ENCODE assay signal across 2 cellular contexts in the genomic region with DNA sequence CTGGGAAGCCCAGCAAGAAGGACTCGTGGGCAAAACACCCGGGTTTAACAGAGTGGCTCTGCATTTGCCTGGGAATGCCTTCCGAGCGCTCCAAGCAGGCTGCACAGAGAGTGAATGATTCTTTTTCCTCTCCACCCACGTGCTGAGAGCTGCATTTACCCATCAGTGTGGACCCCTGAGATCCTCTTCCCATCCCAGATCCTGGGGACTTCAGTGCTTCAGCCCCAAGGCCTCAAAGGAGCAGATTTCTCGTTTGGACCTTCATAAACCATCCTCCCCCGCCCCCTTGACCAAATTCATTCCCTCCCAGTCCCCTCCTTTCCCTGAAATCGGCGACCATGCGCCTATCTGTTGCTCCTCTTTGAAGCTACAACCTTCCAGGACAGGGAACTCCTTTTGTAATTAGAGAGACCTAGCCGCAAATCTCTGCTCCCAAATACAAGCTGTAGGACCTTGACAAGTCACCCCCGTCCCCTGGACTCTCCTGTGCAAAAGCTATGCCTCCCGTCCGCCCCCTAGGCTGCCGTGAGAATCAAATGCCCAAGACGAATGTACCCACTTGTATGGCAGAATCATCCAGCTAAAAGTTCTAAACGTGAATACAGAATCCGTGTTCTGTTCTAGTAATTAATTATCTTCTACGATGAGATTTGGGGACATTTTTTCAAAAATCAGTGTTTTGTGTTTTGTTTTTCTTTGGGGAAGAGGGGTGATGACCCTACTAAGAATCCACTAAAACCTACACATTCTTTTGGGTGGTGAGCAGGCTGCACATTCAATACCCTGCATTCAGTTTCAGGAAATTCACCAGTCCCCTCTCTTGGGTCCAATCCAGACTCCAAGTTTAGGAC.
TF ChIP-seq lines count a peak whose summit lies in the region.

No MANE protein-coding gene starts in this region.

TF ChIP-seq in IMR-90, 13 proteins besides CTCF, POLR2A, EP300 and RAD21:
- TF ChIP-seq RFX5 (IDR thresholded peaks at IDR 0.05; ENCODE audit: low read depth, low read length) (no peak), USF2 (IDR thresholded peaks at IDR 0.05; ENCODE audit: low read depth, low read length) (no peak), SMC3 (IDR thresholded peaks at IDR 0.05; ENCODE audit: low read depth, low read length) (no peak)

TF ChIP-seq in HepG2, 621 proteins besides CTCF, POLR2A, EP300 and RAD21:
- TF ChIP-seq HMG20A (CRISPR knock-in tag; IDR thresholded peaks at IDR 0.05; ENCODE audit: borderline replicate concordance), result no peak
- TF ChIP-seq PAF1 (CRISPR knock-in tag; IDR thresholded peaks at IDR 0.05), result no peak
- TF ChIP-seq FOXJ3 (CRISPR knock-in tag; IDR thresholded peaks at IDR 0.05; ENCODE audit: borderline replicate concordance), result no peak
- TF ChIP-seq ZNF281 (CRISPR knock-in tag; IDR thresholded peaks at IDR 0.05; ENCODE audit: borderline replicate concordance), result no peak
- no peak for TF ChIP-seq PCBP1 (IDR thresholded peaks at IDR 0.05; ENCODE audit: borderline replicate concordance, low read depth, low read length)
- no peak for TF ChIP-seq ZNF256 (CRISPR knock-in tag; conservative IDR thresholded peaks at IDR 0.05)
- TF ChIP-seq MATR3 (CRISPR knock-in tag; IDR thresholded peaks at IDR 0.05), result no peak
- no peak for TF ChIP-seq NFYC (CRISPR knock-in tag; IDR thresholded peaks at IDR 0.05)
- no peak for TF ChIP-seq HES4 (CRISPR knock-in tag; IDR thresholded peaks at IDR 0.05; ENCODE audit: borderline replicate concordance)
- TF ChIP-seq TBX2 (CRISPR knock-in tag; IDR thresholded peaks at IDR 0.05; ENCODE audit: borderline replicate concordance), result no peak
- TF ChIP-seq, protein P1, sequence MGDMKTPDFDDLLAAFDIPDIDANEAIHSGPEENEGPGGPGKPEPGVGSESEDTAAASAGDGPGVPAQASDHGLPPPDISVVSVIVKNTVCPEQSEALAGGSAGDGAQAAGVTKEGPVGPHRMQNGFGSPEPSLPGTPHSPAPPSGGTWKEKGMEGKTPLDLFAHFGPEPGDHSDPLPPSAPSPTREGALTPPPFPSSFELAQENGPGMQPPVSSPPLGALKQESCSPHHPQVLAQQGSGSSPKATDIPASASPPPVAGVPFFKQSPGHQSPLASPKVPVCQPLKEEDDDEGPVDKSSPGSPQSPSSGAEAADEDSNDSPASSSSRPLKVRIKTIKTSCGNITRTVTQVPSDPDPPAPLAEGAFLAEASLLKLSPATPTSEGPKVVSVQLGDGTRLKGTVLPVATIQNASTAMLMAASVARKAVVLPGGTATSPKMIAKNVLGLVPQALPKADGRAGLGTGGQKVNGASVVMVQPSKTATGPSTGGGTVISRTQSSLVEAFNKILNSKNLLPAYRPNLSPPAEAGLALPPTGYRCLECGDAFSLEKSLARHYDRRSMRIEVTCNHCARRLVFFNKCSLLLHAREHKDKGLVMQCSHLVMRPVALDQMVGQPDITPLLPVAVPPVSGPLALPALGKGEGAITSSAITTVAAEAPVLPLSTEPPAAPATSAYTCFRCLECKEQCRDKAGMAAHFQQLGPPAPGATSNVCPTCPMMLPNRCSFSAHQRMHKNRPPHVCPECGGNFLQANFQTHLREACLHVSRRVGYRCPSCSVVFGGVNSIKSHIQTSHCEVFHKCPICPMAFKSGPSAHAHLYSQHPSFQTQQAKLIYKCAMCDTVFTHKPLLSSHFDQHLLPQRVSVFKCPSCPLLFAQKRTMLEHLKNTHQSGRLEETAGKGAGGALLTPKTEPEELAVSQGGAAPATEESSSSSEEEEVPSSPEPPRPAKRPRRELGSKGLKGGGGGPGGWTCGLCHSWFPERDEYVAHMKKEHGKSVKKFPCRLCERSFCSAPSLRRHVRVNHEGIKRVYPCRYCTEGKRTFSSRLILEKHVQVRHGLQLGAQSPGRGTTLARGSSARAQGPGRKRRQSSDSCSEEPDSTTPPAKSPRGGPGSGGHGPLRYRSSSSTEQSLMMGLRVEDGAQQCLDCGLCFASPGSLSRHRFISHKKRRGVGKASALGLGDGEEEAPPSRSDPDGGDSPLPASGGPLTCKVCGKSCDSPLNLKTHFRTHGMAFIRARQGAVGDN (CRISPR knock-in tag; IDR thresholded peaks at IDR 0.05), result no peak
- TF ChIP-seq TFAP4 (IDR thresholded peaks at IDR 0.05; ENCODE audit: borderline replicate concordance, low read depth), result no peak
- no peak for TF ChIP-seq HBP1 (CRISPR knock-in tag; IDR thresholded peaks at IDR 0.05; ENCODE audit: low read depth)
- no peak for TF ChIP-seq TOE1 (CRISPR knock-in tag; IDR thresholded peaks at IDR 0.05)
- no peak for TF ChIP-seq KAT2B (IDR thresholded peaks at IDR 0.05; ENCODE audit: borderline replicate concordance, low read depth, low read length)
- no peak for TF ChIP-seq ZSCAN21 (CRISPR knock-in tag; IDR thresholded peaks at IDR 0.05; ENCODE audit: borderline replicate concordance)
- no peak for TF ChIP-seq ZBTB10 (CRISPR knock-in tag; IDR thresholded peaks at IDR 0.05; ENCODE audit: borderline replicate concordance)
- no peak for TF ChIP-seq EHMT2 (IDR thresholded peaks at IDR 0.05; ENCODE audit: borderline replicate concordance, low read depth, low read length)
